ENCODE assay signal across 8 cellular contexts in genomic region chr1:110630770-110631663, GRCh38. TPM values are rescaled to one million over a fixed set of nuclear protein-coding genes. Genes with fewer than 3 reads are reported as not detected.
A peak's percentile ranks its signal among the peaks of the same experiment; 100 is the strongest.
DNase-seq lines count a peak whose midpoint lies in the region; ATAC-seq and TF ChIP-seq lines count a peak whose summit lies in the region.

No MANE protein-coding gene starts in this region.

- H3K4me3 ChIP-seq in cardiac fibroblast (replicated peaks in 1 of 2; ENCODE audit: low read depth in 2 of 2, low read length in 2 of 2) = no peak overlapping the region

- H3K36me3 Mint-ChIP-seq in activated B cell treated with CpG ODN at 0.5 μM for 24 hours (ENCODE audit: low read depth) = no peaks in the 10 kb centered on the region

- TF ChIP-seq CTCF in AG09319 (IDR thresholded peaks at IDR 0.05; ENCODE audit: low read depth, low read length) (peak; percentile 88), activated B cell treated with CpG ODN at 0.5 μM for 24 hours (IDR thresholded peaks at IDR 0.05) (peak; percentile 82), cardiac fibroblast (IDR thresholded peaks at IDR 0.05; ENCODE audit: low read depth, low read length) (peak; percentile 84)

- no peak overlapping the region for H3K27ac Mint-ChIP-seq in activated B cell treated with CpG ODN at 0.5 μM for 24 hours

- H3K9me3 Mint-ChIP-seq in activated B cell treated with CpG ODN at 0.5 μM for 24 hours = no peaks in the 10 kb centered on the region

- CTCF ChIA-PET in activated B cell treated with CpG ODN at 0.5 μM for 24 hours (lab: Charles Lee) = interaction anchor here (0.8 to 7.2 kb wide), 10 partner anchors 8 to 151 kb away, joined by 3 to 110 read pairs (median 6); no protein-coding TSS in a partner anchor

- H3K4me3 Mint-ChIP-seq in activated B cell treated with CpG ODN at 0.5 μM for 24 hours = no peak overlapping the region

- DNase-seq in AG09319 (ENCODE audit: extremely low read depth, low read depth) (peak; percentile 5), NCI-H2196 treated with DMSO at 0.1 percent for 48 hours (lab: John Stamatoyannopoulos, UW; ENCODE audit: unreplicated experiment) (peak; percentile 66), activated B cell treated with CpG ODN at 0.5 μM for 24 hours (peak; percentile 72), cardiac fibroblast (ENCODE audit: low read depth in 2 of 2) (peak; percentile 64), left kidney (ENCODE audit: low read depth, low spot score) (peak; percentile 87)
- DNase-seq in stimulated activated CD4-positive, alpha-beta T cell treated with anti-CD3 and anti-CD28 coated beads, TNF-alpha, amount 100 ng/mL, for 4 hours (ENCODE audit: low read depth in 3 of 3) = peak; percentile 66 to 75 (median 69)

- intact Hi-C loops in activated B cell treated with CpG ODN at 0.5 μM for 24 hours (cut with micrococcal nuclease) = loop anchor here (1.0 to 5.0 kb wide), 9 partner anchors 12 to 716 kb away; partner anchors contain the start of gene KCNA3

- no peaks in the 10 kb centered on the region for H3K27me3 Mint-ChIP-seq in activated B cell treated with CpG ODN at 0.5 μM for 24 hours

- POLR2A ChIA-PET in activated B cell treated with CpG ODN at 0.5 μM for 24 hours (lab: Charles Lee) = interaction anchor here (1.5 to 1.9 kb wide), 3 partner anchors 11 to 135 kb away, joined by 3 to 10 read pairs (median 6); partner anchors contain the start of gene KCNA3

- H3K4me1 Mint-ChIP-seq in activated B cell treated with CpG ODN at 0.5 μM for 24 hours = peaks cover 46% of the 10 kb centered on the region

- ATAC-seq in GM18870 (IDR thresholded peaks at IDR 0.05; ENCODE audit: unreplicated experiment) (peak; percentile 41), HG03066 (IDR thresholded peaks at IDR 0.05; ENCODE audit: low read depth, unreplicated experiment) (peak; percentile 51), activated B cell treated with CpG ODN at 0.5 μM for 24 hours (ENCODE audit: low read depth) (peak; percentile 73)

RNA-seq across cellular contexts. Expression of gene KCNA2, which starts 24.9 kb away (rescaled TPM):
- 0.12 and 0.13 TPM in 2 replicates for total RNA-seq in activated B cell treated with CpG ODN at 0.5 μM for 24 hours

RNA-seq across cellular contexts. Expression of gene KCNA3, which starts 43.7 kb away (rescaled TPM):
- total RNA-seq in activated B cell treated with CpG ODN at 0.5 μM for 24 hours = 15.0 and 20.0 TPM in 2 replicates

Comparison
In these comparisons a context has a peak if more than half of its experiments do, and no peak if none do; other contexts are left out.
1. DNase-seq: peak in every context shown above with its lines; median percentile 87 in left kidney; 72 in activated B cell treated with CpG ODN at 0.5 μM for 24 hours; 69 in stimulated activated CD4-positive, alpha-beta T cell treated with anti-CD3 and anti-CD28 coated beads, TNF-alpha, amount 100 ng/mL, for 4 hours; 66 in NCI-H2196 treated with DMSO at 0.1 percent for 48 hours; 64 in cardiac fibroblast; 5 in AG09319.